ENCODE assay signal across 1 cellular context in the genomic region with DNA sequence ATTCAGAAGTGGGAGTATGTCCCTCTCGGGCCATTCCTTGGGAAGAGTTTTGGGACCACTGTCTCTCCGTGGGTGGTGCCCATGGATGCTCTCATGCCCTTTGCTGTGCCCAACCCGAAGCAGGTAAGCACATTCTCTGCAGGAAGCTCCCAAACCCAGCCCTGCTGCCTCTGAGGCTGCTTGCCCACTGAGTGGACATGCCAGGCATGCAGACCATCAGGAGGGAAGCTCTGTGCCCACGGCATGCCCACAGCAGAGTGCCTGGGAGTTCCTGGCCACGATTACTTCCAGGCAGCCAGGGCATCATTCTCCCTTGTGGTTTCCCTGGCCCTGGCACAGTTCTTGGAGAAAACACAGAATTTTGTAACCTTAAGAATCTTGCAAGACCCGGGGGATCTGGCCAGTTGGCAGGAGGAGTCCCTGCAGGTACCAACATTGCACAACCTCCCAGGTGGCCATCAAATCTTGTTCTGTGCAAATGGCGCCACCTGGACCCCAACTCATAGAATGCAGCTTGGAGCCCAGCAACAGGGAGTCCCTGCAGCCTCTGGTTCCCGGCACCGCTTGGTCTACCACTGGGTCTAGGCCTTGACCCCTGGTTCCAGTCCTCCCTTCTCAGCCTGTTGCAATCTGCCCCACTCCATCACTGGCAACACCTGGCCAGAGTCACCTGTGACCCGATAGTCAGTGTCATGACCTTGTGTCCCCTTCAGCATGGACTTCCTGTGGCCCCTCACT.
TF ChIP-seq lines count a peak whose summit lies in the region.

No MANE protein-coding gene starts in this region.

TF ChIP-seq in HEK293, 187 proteins besides CTCF, POLR2A, EP300 and RAD21 (continued from another document and continues in another):
- TF ChIP-seq, protein P1, sequence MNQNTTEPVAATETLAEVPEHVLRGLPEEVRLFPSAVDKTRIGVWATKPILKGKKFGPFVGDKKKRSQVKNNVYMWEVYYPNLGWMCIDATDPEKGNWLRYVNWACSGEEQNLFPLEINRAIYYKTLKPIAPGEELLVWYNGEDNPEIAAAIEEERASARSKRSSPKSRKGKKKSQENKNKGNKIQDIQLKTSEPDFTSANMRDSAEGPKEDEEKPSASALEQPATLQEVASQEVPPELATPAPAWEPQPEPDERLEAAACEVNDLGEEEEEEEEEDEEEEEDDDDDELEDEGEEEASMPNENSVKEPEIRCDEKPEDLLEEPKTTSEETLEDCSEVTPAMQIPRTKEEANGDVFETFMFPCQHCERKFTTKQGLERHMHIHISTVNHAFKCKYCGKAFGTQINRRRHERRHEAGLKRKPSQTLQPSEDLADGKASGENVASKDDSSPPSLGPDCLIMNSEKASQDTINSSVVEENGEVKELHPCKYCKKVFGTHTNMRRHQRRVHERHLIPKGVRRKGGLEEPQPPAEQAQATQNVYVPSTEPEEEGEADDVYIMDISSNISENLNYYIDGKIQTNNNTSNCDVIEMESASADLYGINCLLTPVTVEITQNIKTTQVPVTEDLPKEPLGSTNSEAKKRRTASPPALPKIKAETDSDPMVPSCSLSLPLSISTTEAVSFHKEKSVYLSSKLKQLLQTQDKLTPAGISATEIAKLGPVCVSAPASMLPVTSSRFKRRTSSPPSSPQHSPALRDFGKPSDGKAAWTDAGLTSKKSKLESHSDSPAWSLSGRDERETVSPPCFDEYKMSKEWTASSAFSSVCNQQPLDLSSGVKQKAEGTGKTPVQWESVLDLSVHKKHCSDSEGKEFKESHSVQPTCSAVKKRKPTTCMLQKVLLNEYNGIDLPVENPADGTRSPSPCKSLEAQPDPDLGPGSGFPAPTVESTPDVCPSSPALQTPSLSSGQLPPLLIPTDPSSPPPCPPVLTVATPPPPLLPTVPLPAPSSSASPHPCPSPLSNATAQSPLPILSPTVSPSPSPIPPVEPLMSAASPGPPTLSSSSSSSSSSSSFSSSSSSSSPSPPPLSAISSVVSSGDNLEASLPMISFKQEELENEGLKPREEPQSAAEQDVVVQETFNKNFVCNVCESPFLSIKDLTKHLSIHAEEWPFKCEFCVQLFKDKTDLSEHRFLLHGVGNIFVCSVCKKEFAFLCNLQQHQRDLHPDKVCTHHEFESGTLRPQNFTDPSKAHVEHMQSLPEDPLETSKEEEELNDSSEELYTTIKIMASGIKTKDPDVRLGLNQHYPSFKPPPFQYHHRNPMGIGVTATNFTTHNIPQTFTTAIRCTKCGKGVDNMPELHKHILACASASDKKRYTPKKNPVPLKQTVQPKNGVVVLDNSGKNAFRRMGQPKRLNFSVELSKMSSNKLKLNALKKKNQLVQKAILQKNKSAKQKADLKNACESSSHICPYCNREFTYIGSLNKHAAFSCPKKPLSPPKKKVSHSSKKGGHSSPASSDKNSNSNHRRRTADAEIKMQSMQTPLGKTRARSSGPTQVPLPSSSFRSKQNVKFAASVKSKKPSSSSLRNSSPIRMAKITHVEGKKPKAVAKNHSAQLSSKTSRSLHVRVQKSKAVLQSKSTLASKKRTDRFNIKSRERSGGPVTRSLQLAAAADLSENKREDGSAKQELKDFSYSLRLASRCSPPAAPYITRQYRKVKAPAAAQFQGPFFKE (tag by site-specific recombination; IDR thresholded peaks at IDR 0.05; ENCODE audit: borderline replicate concordance): no peak
- TF ChIP-seq ZNF302 (tag by site-specific recombination; IDR thresholded peaks at IDR 0.05; ENCODE audit: low read depth): no peak
- no peak for TF ChIP-seq ZNF24 (tag by site-specific recombination; IDR thresholded peaks at IDR 0.05)
- TF ChIP-seq, protein P2, sequence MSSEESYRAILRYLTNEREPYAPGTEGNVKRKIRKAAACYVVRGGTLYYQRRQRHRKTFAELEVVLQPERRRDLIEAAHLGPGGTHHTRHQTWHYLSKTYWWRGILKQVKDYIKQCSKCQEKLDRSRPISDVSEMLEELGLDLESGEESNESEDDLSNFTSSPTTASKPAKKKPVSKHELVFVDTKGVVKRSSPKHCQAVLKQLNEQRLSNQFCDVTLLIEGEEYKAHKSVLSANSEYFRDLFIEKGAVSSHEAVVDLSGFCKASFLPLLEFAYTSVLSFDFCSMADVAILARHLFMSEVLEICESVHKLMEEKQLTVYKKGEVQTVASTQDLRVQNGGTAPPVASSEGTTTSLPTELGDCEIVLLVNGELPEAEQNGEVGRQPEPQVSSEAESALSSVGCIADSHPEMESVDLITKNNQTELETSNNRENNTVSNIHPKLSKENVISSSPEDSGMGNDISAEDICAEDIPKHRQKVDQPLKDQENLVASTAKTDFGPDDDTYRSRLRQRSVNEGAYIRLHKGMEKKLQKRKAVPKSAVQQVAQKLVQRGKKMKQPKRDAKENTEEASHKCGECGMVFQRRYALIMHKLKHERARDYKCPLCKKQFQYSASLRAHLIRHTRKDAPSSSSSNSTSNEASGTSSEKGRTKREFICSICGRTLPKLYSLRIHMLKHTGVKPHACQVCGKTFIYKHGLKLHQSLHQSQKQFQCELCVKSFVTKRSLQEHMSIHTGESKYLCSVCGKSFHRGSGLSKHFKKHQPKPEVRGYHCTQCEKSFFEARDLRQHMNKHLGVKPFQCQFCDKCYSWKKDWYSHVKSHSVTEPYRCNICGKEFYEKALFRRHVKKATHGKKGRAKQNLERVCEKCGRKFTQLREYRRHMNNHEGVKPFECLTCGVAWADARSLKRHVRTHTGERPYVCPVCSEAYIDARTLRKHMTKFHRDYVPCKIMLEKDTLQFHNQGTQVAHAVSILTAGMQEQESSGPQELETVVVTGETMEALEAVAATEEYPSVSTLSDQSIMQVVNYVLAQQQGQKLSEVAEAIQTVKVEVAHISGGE (tag by site-specific recombination; conservative IDR thresholded peaks at IDR 0.05; ENCODE audit: low read depth): no peak
- no peak for TF ChIP-seq ZNF785 (tag by site-specific recombination; IDR thresholded peaks at IDR 0.05)
- TF ChIP-seq, protein P3, sequence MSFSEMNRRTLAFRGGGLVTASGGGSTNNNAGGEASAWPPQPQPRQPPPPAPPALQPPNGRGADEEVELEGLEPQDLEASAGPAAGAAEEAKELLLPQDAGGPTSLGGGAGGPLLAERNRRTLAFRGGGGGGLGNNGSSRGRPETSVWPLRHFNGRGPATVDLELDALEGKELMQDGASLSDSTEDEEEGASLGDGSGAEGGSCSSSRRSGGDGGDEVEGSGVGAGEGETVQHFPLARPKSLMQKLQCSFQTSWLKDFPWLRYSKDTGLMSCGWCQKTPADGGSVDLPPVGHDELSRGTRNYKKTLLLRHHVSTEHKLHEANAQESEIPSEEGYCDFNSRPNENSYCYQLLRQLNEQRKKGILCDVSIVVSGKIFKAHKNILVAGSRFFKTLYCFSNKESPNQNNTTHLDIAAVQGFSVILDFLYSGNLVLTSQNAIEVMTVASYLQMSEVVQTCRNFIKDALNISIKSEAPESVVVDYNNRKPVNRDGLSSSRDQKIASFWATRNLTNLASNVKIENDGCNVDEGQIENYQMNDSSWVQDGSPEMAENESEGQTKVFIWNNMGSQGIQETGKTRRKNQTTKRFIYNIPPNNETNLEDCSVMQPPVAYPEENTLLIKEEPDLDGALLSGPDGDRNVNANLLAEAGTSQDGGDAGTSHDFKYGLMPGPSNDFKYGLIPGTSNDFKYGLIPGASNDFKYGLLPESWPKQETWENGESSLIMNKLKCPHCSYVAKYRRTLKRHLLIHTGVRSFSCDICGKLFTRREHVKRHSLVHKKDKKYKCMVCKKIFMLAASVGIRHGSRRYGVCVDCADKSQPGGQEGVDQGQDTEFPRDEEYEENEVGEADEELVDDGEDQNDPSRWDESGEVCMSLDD (tag by site-specific recombination; IDR thresholded peaks at IDR 0.05): no peak
- TF ChIP-seq, protein P4, sequence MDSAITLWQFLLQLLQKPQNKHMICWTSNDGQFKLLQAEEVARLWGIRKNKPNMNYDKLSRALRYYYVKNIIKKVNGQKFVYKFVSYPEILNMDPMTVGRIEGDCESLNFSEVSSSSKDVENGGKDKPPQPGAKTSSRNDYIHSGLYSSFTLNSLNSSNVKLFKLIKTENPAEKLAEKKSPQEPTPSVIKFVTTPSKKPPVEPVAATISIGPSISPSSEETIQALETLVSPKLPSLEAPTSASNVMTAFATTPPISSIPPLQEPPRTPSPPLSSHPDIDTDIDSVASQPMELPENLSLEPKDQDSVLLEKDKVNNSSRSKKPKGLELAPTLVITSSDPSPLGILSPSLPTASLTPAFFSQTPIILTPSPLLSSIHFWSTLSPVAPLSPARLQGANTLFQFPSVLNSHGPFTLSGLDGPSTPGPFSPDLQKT (IDR thresholded peaks at IDR 0.05; ENCODE audit: borderline replicate concordance, low read depth, low read length): no peak
- no peak for TF ChIP-seq ZNF585B (tag by site-specific recombination; IDR thresholded peaks at IDR 0.05)
- TF ChIP-seq SCRT2 (tag by site-specific recombination; IDR thresholded peaks at IDR 0.05): peak; percentile 89
- TF ChIP-seq GLIS1 (tag by site-specific recombination; IDR thresholded peaks at IDR 0.05): peak; percentile 71
- TF ChIP-seq ZNF677 (tag by site-specific recombination; IDR thresholded peaks at IDR 0.05): no peak
- TF ChIP-seq BCL11B (tag by site-specific recombination; IDR thresholded peaks at IDR 0.05; ENCODE audit: low read depth): peak; percentile 84; the same call in 1 of the 2 replicates
- TF ChIP-seq MEIS1 (CRISPR knock-in tag; IDR thresholded peaks at IDR 0.05; ENCODE audit: borderline replicate concordance): no peak
- no peak for TF ChIP-seq ZNF596 (tag by site-specific recombination; IDR thresholded peaks at IDR 0.05)
- no peak for TF ChIP-seq ZNF837 (tag by site-specific recombination; IDR thresholded peaks at IDR 0.05)
- TF ChIP-seq ZNF561 (tag by site-specific recombination; IDR thresholded peaks at IDR 0.05; ENCODE audit: borderline replicate concordance): no peak
- TF ChIP-seq, protein P5, sequence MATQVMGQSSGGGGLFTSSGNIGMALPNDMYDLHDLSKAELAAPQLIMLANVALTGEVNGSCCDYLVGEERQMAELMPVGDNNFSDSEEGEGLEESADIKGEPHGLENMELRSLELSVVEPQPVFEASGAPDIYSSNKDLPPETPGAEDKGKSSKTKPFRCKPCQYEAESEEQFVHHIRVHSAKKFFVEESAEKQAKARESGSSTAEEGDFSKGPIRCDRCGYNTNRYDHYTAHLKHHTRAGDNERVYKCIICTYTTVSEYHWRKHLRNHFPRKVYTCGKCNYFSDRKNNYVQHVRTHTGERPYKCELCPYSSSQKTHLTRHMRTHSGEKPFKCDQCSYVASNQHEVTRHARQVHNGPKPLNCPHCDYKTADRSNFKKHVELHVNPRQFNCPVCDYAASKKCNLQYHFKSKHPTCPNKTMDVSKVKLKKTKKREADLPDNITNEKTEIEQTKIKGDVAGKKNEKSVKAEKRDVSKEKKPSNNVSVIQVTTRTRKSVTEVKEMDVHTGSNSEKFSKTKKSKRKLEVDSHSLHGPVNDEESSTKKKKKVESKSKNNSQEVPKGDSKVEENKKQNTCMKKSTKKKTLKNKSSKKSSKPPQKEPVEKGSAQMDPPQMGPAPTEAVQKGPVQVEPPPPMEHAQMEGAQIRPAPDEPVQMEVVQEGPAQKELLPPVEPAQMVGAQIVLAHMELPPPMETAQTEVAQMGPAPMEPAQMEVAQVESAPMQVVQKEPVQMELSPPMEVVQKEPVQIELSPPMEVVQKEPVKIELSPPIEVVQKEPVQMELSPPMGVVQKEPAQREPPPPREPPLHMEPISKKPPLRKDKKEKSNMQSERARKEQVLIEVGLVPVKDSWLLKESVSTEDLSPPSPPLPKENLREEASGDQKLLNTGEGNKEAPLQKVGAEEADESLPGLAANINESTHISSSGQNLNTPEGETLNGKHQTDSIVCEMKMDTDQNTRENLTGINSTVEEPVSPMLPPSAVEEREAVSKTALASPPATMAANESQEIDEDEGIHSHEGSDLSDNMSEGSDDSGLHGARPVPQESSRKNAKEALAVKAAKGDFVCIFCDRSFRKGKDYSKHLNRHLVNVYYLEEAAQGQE (tag by site-specific recombination; IDR thresholded peaks at IDR 0.05): no peak
- no peak for TF ChIP-seq ZNF560 (tag by site-specific recombination; IDR thresholded peaks at IDR 0.05; ENCODE audit: borderline replicate concordance)
- no peak for TF ChIP-seq ZNF624 (tag by site-specific recombination; IDR thresholded peaks at IDR 0.05)
- no peak for TF ChIP-seq KLF9 (tag by site-specific recombination; IDR thresholded peaks at IDR 0.05; ENCODE audit: low read depth)
- no peak for TF ChIP-seq ZNF155 (tag by site-specific recombination; IDR thresholded peaks at IDR 0.05)
- no peak for TF ChIP-seq ZNF629 (tag by site-specific recombination; IDR thresholded peaks at IDR 0.05)
- TF ChIP-seq ZNF292 (tag by site-specific recombination; IDR thresholded peaks at IDR 0.05; ENCODE audit: borderline replicate concordance, low read depth): no peak
- peak; percentile 62; the same call in 1 of the 2 replicates for TF ChIP-seq SCRT1 (tag by site-specific recombination; IDR thresholded peaks at IDR 0.05; ENCODE audit: borderline replicate concordance)
- no peak for TF ChIP-seq ZNF184 (tag by site-specific recombination; IDR thresholded peaks at IDR 0.05)
- TF ChIP-seq, protein P6, sequence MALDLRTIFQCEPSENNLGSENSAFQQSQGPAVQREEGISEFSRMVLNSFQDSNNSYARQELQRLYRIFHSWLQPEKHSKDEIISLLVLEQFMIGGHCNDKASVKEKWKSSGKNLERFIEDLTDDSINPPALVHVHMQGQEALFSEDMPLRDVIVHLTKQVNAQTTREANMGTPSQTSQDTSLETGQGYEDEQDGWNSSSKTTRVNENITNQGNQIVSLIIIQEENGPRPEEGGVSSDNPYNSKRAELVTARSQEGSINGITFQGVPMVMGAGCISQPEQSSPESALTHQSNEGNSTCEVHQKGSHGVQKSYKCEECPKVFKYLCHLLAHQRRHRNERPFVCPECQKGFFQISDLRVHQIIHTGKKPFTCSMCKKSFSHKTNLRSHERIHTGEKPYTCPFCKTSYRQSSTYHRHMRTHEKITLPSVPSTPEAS (tag by site-specific recombination; IDR thresholded peaks at IDR 0.05): no peak
- no peak for TF ChIP-seq WT1 (tag by site-specific recombination; IDR thresholded peaks at IDR 0.05)
- TF ChIP-seq, protein P7, sequence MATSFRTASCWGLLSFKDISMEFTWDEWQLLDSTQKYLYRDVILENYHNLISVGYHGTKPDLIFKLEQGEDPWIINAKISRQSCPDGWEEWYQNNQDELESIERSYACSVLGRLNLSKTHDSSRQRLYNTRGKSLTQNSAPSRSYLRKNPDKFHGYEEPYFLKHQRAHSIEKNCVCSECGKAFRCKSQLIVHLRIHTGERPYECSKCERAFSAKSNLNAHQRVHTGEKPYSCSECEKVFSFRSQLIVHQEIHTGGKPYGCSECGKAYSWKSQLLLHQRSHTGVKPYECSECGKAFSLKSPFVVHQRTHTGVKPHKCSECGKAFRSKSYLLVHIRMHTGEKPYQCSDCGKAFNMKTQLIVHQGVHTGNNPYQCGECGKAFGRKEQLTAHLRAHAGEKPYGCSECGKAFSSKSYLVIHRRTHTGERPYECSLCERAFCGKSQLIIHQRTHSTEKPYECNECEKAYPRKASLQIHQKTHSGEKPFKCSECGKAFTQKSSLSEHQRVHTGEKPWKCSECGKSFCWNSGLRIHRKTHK (tag by site-specific recombination; IDR thresholded peaks at IDR 0.05): no peak
- no peak for TF ChIP-seq ZNF394 (tag by site-specific recombination; IDR thresholded peaks at IDR 0.05; ENCODE audit: borderline replicate concordance)
- no peak for TF ChIP-seq ZNF274 (IDR thresholded peaks at IDR 0.05; ENCODE audit: low read length)
- TF ChIP-seq ZNF274 (tag by site-specific recombination; IDR thresholded peaks at IDR 0.05; ENCODE audit: borderline replicate concordance): no peak
